ENCODE assay signal across 18 cellular contexts in genomic region chr3:108412351-108412750, GRCh38.
A peak's percentile ranks its signal among the peaks of the same experiment; 100 is the strongest.
DNase-seq lines count a peak whose midpoint lies in the region; ATAC-seq and TF ChIP-seq lines count a peak whose summit lies in the region.
"Had no signal": no experiment of that assay in that cellular context is flagged by ENCODE, and none has a peak within 500 bp of the region (broad histone marks: within the 10 kb centered on the region; RNA-seq: fewer than 3 reads in every experiment).

No MANE protein-coding gene starts in this region.

- no peaks in the 10 kb centered on the region for H3K9me2 ChIP-seq in HCT116 (ENCODE audit: insufficient read depth)

- H3K4me3 Mint-ChIP-seq in CD4-positive, alpha-beta T cell = no peak overlapping the region
- H3K4me3 Mint-ChIP-seq: CD8-positive, alpha-beta T cell had no signal

- TF ChIP-seq CTCF in C4-2B (conservative IDR thresholded peaks at IDR 0.05) (no peak), HCT116 (IDR thresholded peaks at IDR 0.05 in 2 of 3, conservative IDR thresholded peaks at IDR 0.05 in 1 of 3; ENCODE audit: borderline replicate concordance in 1 of 3, insufficient read depth in 1 of 3, low read depth in 2 of 3, low read length in 2 of 3) (no peak), RWPE1 (conservative IDR thresholded peaks at IDR 0.05; ENCODE audit: low read depth) (no peak), esophagus squamous epithelium (IDR thresholded peaks at IDR 0.05) (no peak)
- no peak for TF ChIP-seq CTCF in CD4-positive, alpha-beta T cell (IDR thresholded peaks at IDR 0.05)

- CTCF ChIA-PET in HCT116 (lab: Charles Lee) = no interaction called here
- CTCF ChIA-PET in RWPE1 (lab: Yijun Ruan, JAX) = interaction anchor here (1.2 kb wide), 1 partner anchor 191 kb away, joined by 3 read pairs; no protein-coding TSS in a partner anchor
- CTCF ChIA-PET in CD4-positive, alpha-beta T cell (lab: Charles Lee) = no interaction called here

- no peak overlapping the region for H3K9ac ChIP-seq in HCT116 (ENCODE audit: low read length)

- no TSS peak for BruUV-seq in HCT116 (replicated peaks; lab: Mats Ljungman, UMichigan)

- 43 to 54% methylated on average over 3 of the region's 3 CpGs for WGBS in esophagus squamous epithelium, 2 donors

- intact Hi-C loops in HCT116 (cut with micrococcal nuclease) (no loop called here), esophagus squamous epithelium (cut with DNase I) (no loop called here)
- intact Hi-C loops in CD4-positive, alpha-beta T cell (cut with DNase I, micrococcal nuclease) = no loop called here

- no peak overlapping the region for H2AFZ ChIP-seq in HCT116 (ENCODE audit: low read depth, low read length, poor library complexity, severe bottlenecking)

- RAD21 ChIA-PET in HCT116 (lab: Charles Lee; ENCODE audit: low non-redundant PET in 1 of 2, low total read pairs in 2 of 2, uncharacterized antibody in 2 of 2, unreplicated experiment in 2 of 2) = no interaction called here

- no peaks in the 10 kb centered on the region for H3K4me1 Mint-ChIP-seq in CD4-positive, alpha-beta T cell (ENCODE audit: low read depth)

- DNase-seq in HCT116 (ENCODE audit: low read depth, low spot score) = no peak
- peak; percentile 15 for DNase-seq in RWPE1 (ENCODE audit: low spot score)
- no peak for DNase-seq in esophagus squamous epithelium (lab: John Stamatoyannopoulos, UW)
- DNase-seq in CD4-positive, alpha-beta T cell = no peak
- DNase-seq in NCI-H345 treated with DMSO at 0.1 percent for 48 hours (lab: John Stamatoyannopoulos, UW; ENCODE audit: unreplicated experiment) = no peak
- DNase-seq in SJCRH30 = no peak
- no peak for DNase-seq in NCI-H2029 (lab: John Stamatoyannopoulos, UW)
- DNase-seq: CD8-positive, alpha-beta T cell; DMS79; KBM-7; NCI-H1417 treated with DMSO at 0.1 percent for 48 hours; NCI-H1930; NCI-H2171 treated with DMSO at 0.1 percent for 48 hours; NCI-H446 treated with DMSO at 0.1 percent for 48 hours; SW 1271 had no signal

- POLR2A ChIA-PET in HCT116 (lab: Charles Lee) = no interaction called here
- POLR2A ChIA-PET in RWPE1 (lab: Yijun Ruan, JAX; ENCODE audit: low non-redundant PET) = no interaction called here
- POLR2A ChIA-PET in CD4-positive, alpha-beta T cell (lab: Charles Lee) = no interaction called here

- H3K4me3 ChIP-seq in HCT116 (replicated peaks in 1 of 2; ENCODE audit: low read depth in 1 of 2, low read length in 2 of 2) (no peak overlapping the region), esophagus squamous epithelium (no peak overlapping the region), SJCRH30 (no peak overlapping the region)
- H3K4me3 ChIP-seq: A549 had no signal

- H3K9me3 ChIP-seq in HCT116 (ENCODE audit: control insufficient read depth in 1 of 2, insufficient read depth in 1 of 2, low read depth in 1 of 2, low read length in 2 of 2) (no peaks in the 10 kb centered on the region), esophagus squamous epithelium (no peaks in the 10 kb centered on the region), SJCRH30 (replicated peaks) (no peaks in the 10 kb centered on the region)
- H3K9me3 ChIP-seq in CD4-positive, alpha-beta T cell (ENCODE audit: control insufficient read depth, low read length) = no peaks in the 10 kb centered on the region
- H3K9me3 ChIP-seq: A549 had no signal

- TF ChIP-seq RAD21 in HCT116 (IDR thresholded peaks at IDR 0.05; ENCODE audit: low read depth) = no peak

- no peaks in the 10 kb centered on the region for H3K36me3 ChIP-seq in HCT116 (ENCODE audit: control insufficient read depth in 1 of 2, insufficient read depth in 2 of 2, low read length in 2 of 2)
- no peaks in the 10 kb centered on the region for H3K36me3 ChIP-seq in esophagus squamous epithelium
- no peaks in the 10 kb centered on the region for H3K36me3 ChIP-seq in SJCRH30

- TF ChIP-seq POLR2A in HCT116 (IDR thresholded peaks at IDR 0.05; ENCODE audit: borderline replicate concordance, extremely low read depth, insufficient read depth, insufficient read length) (no peak), esophagus squamous epithelium (IDR thresholded peaks at IDR 0.05) (no peak)

- no peaks in the 10 kb centered on the region for H3K27me3 Mint-ChIP-seq in CD4-positive, alpha-beta T cell

- no peaks in the 10 kb centered on the region for H3K9me3 Mint-ChIP-seq in CD4-positive, alpha-beta T cell
- H3K9me3 Mint-ChIP-seq: CD8-positive, alpha-beta T cell had no signal

- H3K27ac ChIP-seq in C4-2B = peak overlapping the region; percentile 55; the same call in 1 of the 2 replicates
- H3K27ac ChIP-seq in HCT116 (ENCODE audit: low read depth, low read length) = no peak overlapping the region
- H3K27ac ChIP-seq in RWPE1 = no peak overlapping the region
- peak overlapping the region in 3 of 4 donors; percentile 44 to 54 (median 48) for H3K27ac ChIP-seq in esophagus squamous epithelium
- no peak overlapping the region for H3K27ac ChIP-seq in CD4-positive, alpha-beta T cell (ENCODE audit: low read depth, low read length)
- H3K27ac ChIP-seq in SJCRH30 = no peak overlapping the region
- H3K27ac ChIP-seq: A549 had no signal

- ATAC-seq in HCT116 = no peak
- ATAC-seq in CD4-positive, alpha-beta T cell (ENCODE audit: poor library complexity) = no peak
- ATAC-seq: A549; CD8-positive, alpha-beta T cell; HepG2 had no signal

- H3K27me3 ChIP-seq in HCT116 (ENCODE audit: insufficient read depth, low read length) = no peaks in the 10 kb centered on the region
- no peaks in the 10 kb centered on the region for H3K27me3 ChIP-seq in esophagus squamous epithelium
- H3K27me3 ChIP-seq in CD4-positive, alpha-beta T cell (ENCODE audit: control insufficient read depth, insufficient read depth, low read length) = no peaks in the 10 kb centered on the region
- no peaks in the 10 kb centered on the region for H3K27me3 ChIP-seq in SJCRH30

- no peaks in the 10 kb centered on the region for H3K79me2 ChIP-seq in HCT116 (ENCODE audit: insufficient read depth, low read length)

- no peaks in the 10 kb centered on the region for H4K20me1 ChIP-seq in HCT116 (ENCODE audit: insufficient read depth)

- no peak overlapping the region for H3K27ac Mint-ChIP-seq in CD4-positive, alpha-beta T cell
- H3K27ac Mint-ChIP-seq: CD8-positive, alpha-beta T cell had no signal

- H3K36me3 Mint-ChIP-seq in CD4-positive, alpha-beta T cell (ENCODE audit: low read depth) = no peaks in the 10 kb centered on the region
- H3K36me3 Mint-ChIP-seq: CD8-positive, alpha-beta T cell had no signal

- H3K4me2 ChIP-seq in HCT116 (ENCODE audit: low read length) = peak overlapping the region; percentile 12; the same call in 1 of the 2 replicates
- H3K4me2 ChIP-seq: A549 had no signal

- peaks cover 0 to 12% of the 10 kb centered on the region in 2 experiments; a peak in 1 of 4 replicates for H3K4me1 ChIP-seq in HCT116 (ENCODE audit: control insufficient read depth in 1 of 2, insufficient read depth in 2 of 2, low read length in 2 of 2)
- peaks cover 0 to 33% (median 0%) of the 10 kb centered on the region in 3 donors for H3K4me1 ChIP-seq in esophagus squamous epithelium
- H3K4me1 ChIP-seq in SJCRH30 = no peaks in the 10 kb centered on the region
- H3K4me1 ChIP-seq: A549 had no signal

TF ChIP-seq in HCT116, 20 proteins besides CTCF, POLR2A, EP300 and RAD21:
- no peak for TF ChIP-seq ELF1 (IDR thresholded peaks at IDR 0.05; ENCODE audit: borderline replicate concordance, low read depth)
- TF ChIP-seq SP1 (IDR thresholded peaks at IDR 0.05; ENCODE audit: low read depth) = peak; percentile 49

Comparison
In these comparisons a context has a peak if more than half of its experiments do, and no peak if none do; other contexts are left out.
1. H3K27ac ChIP-seq: peak in C4-2B (single experiment) and esophagus squamous epithelium (3 of 4); none in HCT116 (single experiment), RWPE1 (single experiment), CD4-positive, alpha-beta T cell (single experiment) and SJCRH30 (single experiment).